Comparison of ENCODE assay signal across 8 cellular contexts in the genomic region with DNA sequence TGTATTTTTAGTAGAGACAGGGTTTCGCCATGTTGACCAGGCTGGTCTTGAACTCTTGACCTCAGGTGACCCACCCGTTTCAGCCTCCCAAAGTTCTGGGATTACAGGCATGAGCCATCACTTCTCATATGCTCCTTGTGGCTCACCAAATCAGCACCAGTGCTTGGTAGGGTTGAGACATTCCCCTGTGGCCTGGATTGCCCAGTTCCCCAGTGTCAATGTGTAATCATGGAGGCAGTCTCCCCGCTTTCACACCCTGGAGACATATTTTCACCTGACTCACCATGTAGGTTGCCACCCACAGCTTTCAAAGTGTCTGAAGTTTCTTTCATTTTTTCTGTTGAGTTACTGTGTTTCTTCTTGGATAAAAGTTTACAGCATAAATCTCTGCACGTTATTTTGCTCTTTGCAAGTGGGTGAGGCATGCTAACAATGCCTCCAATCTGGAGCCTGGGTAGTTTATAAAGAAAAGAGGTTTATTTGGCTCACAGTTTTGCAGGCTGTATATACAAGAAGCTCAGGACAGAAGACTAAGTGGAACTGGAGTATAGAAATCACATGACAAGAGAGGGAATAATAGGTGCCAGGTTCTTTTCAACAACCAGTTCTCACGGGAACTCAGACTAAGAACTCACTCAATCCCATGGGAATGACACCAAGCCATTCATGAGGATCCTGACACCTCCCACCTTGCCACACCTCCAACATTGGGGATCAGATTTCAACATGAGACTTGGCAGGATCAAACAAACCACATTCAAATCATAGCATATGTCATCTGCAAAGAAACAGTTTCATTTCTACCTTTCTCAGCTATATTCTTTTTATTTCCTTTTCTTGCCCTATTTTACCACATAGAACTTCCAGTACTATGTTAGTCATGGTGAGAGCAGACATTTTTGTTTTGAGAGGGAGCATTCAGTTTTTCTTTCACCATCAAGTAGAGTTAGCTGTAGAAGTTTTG.
A peak's percentile ranks its signal among the peaks of the same experiment; 100 is the strongest.
DNase-seq lines count a peak whose midpoint lies in the region; ATAC-seq and TF ChIP-seq lines count a peak whose summit lies in the region.

No MANE protein-coding gene starts in this region.

- peaks cover 6% of the 10 kb centered on the region for H3K4me1 Mint-ChIP-seq in endodermal cell

- no peak for TF ChIP-seq CTCF in fibroblast of the aortic adventitia (IDR thresholded peaks at IDR 0.05; ENCODE audit: insufficient read depth, low read length)
- TF ChIP-seq CTCF in gastroesophageal sphincter (IDR thresholded peaks at IDR 0.05), result no peak
- TF ChIP-seq CTCF in endodermal cell (conservative IDR thresholded peaks at IDR 0.05), result no peak

- H3K4me3 ChIP-seq in ACC112 (ENCODE audit: low read depth, low read length) (0 out of 2 replicates have a peak overlapping the region, but pooled peaks have one; percentile 1), fibroblast of the aortic adventitia (ENCODE audit: low read depth, low read length) (no peak overlapping the region), gastroesophageal sphincter (no peak overlapping the region), endodermal cell (ENCODE audit: low read length) (no peak overlapping the region)

- H3K36me3 ChIP-seq in ACC112 (ENCODE audit: insufficient read depth, low read length), result no peaks in the 10 kb centered on the region
- no peaks in the 10 kb centered on the region for H3K36me3 ChIP-seq in gastroesophageal sphincter
- H3K36me3 ChIP-seq in endodermal cell (ENCODE audit: control insufficient read depth, insufficient read depth, low read length), result no peaks in the 10 kb centered on the region

- WGBS in gastroesophageal sphincter (ENCODE audit: low coverage in 1 of 2), 2 donors, result 66 to 67% methylated on average over 2 to 5 of the region's 5 CpGs
- 90 to 95% methylated on average over 2 to 5 of the region's 5 CpGs for WGBS in endodermal cell (ENCODE audit: insufficient coverage in 1 of 2, insufficient read length in 1 of 2), 2 experiments

- H3K27ac Mint-ChIP-seq in endodermal cell, result no peak overlapping the region

- H3K36me3 Mint-ChIP-seq in endodermal cell (ENCODE audit: low read depth), result peaks cover 18% of the 10 kb centered on the region

- no peaks in the 10 kb centered on the region for H3K27me3 Mint-ChIP-seq in endodermal cell (ENCODE audit: insufficient read depth)

- H3K79me2 ChIP-seq in ACC112 (ENCODE audit: control insufficient read depth, insufficient read depth, low read length, unreplicated experiment), result peaks cover 3% of the 10 kb centered on the region

- H3K9me3 Mint-ChIP-seq in endodermal cell, result peaks cover 5% of the 10 kb centered on the region

- peak; percentile 89 for DNase-seq in RPMI7951 (ENCODE audit: low read depth)
- peak; percentile 48 for DNase-seq in fibroblast of the aortic adventitia (ENCODE audit: low read depth)
- no peak for DNase-seq in endodermal cell
- DNase-seq in Ammon's horn (ENCODE audit: low spot score), result no peak
- DNase-seq in DMS153 treated with DMSO at 0.1 percent for 48 hours (lab: John Stamatoyannopoulos, UW; ENCODE audit: unreplicated experiment), result no peak

- no peak for TF ChIP-seq POLR2A in gastroesophageal sphincter (IDR thresholded peaks at IDR 0.05)

- H3K4me1 ChIP-seq in ACC112 (ENCODE audit: control insufficient read depth, insufficient read depth, low read length, unreplicated experiment) (peaks cover 23% of the 10 kb centered on the region), gastroesophageal sphincter (no peaks in the 10 kb centered on the region), endodermal cell (ENCODE audit: control insufficient read depth, insufficient read depth, low read length) (no peaks in the 10 kb centered on the region)

- H3K9ac ChIP-seq in endodermal cell (ENCODE audit: extremely low read depth, low read length, poor library complexity, severe bottlenecking), result no peak overlapping the region

- H3K4me3 Mint-ChIP-seq in endodermal cell, result no peak overlapping the region

- peak overlapping the region; percentile 57 for H3K27ac ChIP-seq in ACC112 (ENCODE audit: low read depth, low read length)
- no peak overlapping the region for H3K27ac ChIP-seq in gastroesophageal sphincter
- H3K27ac ChIP-seq in endodermal cell (ENCODE audit: low read depth, low read length), result no peak overlapping the region

- peak; percentile 59 for ATAC-seq in GM19351 (IDR thresholded peaks at IDR 0.05; ENCODE audit: unreplicated experiment)
- no peak for ATAC-seq in gastroesophageal sphincter

- TF ChIP-seq EP300 in gastroesophageal sphincter (IDR thresholded peaks at IDR 0.05), result no peak

- no peaks in the 10 kb centered on the region for H3K27me3 ChIP-seq in ACC112 (ENCODE audit: insufficient read depth, low read length)
- H3K27me3 ChIP-seq in gastroesophageal sphincter, result no peaks in the 10 kb centered on the region
- no peaks in the 10 kb centered on the region for H3K27me3 ChIP-seq in endodermal cell (ENCODE audit: control insufficient read depth, insufficient read depth, low read length, poor library complexity, severe bottlenecking)

- H2AFZ ChIP-seq in ACC112 (ENCODE audit: low read length, unreplicated experiment), result no peak overlapping the region

- no peaks in the 10 kb centered on the region for H3K9me3 ChIP-seq in gastroesophageal sphincter
- H3K9me3 ChIP-seq in endodermal cell (ENCODE audit: control insufficient read depth, low read length), result peaks cover 12% of the 10 kb centered on the region

Comparison
In these comparisons a context has a peak if more than half of its experiments do, and no peak if none do; other contexts are left out.
1. DNase-seq: peak in RPMI7951 (single experiment) and fibroblast of the aortic adventitia (single experiment); none in endodermal cell (single experiment), Ammon's horn (single experiment) and DMS153 treated with DMSO at 0.1 percent for 48 hours (single experiment).